In genomic region chr2:110876167-110876999, GRCh38 we compare ENCODE assay signal across 2 cellular contexts.
TF ChIP-seq lines count a peak whose summit lies in the region.

No MANE protein-coding gene starts in this region.

TF ChIP-seq in GM23338, 12 proteins besides CTCF, POLR2A, EP300 and RAD21 (continued from another document):
- TF ChIP-seq, protein P1, sequence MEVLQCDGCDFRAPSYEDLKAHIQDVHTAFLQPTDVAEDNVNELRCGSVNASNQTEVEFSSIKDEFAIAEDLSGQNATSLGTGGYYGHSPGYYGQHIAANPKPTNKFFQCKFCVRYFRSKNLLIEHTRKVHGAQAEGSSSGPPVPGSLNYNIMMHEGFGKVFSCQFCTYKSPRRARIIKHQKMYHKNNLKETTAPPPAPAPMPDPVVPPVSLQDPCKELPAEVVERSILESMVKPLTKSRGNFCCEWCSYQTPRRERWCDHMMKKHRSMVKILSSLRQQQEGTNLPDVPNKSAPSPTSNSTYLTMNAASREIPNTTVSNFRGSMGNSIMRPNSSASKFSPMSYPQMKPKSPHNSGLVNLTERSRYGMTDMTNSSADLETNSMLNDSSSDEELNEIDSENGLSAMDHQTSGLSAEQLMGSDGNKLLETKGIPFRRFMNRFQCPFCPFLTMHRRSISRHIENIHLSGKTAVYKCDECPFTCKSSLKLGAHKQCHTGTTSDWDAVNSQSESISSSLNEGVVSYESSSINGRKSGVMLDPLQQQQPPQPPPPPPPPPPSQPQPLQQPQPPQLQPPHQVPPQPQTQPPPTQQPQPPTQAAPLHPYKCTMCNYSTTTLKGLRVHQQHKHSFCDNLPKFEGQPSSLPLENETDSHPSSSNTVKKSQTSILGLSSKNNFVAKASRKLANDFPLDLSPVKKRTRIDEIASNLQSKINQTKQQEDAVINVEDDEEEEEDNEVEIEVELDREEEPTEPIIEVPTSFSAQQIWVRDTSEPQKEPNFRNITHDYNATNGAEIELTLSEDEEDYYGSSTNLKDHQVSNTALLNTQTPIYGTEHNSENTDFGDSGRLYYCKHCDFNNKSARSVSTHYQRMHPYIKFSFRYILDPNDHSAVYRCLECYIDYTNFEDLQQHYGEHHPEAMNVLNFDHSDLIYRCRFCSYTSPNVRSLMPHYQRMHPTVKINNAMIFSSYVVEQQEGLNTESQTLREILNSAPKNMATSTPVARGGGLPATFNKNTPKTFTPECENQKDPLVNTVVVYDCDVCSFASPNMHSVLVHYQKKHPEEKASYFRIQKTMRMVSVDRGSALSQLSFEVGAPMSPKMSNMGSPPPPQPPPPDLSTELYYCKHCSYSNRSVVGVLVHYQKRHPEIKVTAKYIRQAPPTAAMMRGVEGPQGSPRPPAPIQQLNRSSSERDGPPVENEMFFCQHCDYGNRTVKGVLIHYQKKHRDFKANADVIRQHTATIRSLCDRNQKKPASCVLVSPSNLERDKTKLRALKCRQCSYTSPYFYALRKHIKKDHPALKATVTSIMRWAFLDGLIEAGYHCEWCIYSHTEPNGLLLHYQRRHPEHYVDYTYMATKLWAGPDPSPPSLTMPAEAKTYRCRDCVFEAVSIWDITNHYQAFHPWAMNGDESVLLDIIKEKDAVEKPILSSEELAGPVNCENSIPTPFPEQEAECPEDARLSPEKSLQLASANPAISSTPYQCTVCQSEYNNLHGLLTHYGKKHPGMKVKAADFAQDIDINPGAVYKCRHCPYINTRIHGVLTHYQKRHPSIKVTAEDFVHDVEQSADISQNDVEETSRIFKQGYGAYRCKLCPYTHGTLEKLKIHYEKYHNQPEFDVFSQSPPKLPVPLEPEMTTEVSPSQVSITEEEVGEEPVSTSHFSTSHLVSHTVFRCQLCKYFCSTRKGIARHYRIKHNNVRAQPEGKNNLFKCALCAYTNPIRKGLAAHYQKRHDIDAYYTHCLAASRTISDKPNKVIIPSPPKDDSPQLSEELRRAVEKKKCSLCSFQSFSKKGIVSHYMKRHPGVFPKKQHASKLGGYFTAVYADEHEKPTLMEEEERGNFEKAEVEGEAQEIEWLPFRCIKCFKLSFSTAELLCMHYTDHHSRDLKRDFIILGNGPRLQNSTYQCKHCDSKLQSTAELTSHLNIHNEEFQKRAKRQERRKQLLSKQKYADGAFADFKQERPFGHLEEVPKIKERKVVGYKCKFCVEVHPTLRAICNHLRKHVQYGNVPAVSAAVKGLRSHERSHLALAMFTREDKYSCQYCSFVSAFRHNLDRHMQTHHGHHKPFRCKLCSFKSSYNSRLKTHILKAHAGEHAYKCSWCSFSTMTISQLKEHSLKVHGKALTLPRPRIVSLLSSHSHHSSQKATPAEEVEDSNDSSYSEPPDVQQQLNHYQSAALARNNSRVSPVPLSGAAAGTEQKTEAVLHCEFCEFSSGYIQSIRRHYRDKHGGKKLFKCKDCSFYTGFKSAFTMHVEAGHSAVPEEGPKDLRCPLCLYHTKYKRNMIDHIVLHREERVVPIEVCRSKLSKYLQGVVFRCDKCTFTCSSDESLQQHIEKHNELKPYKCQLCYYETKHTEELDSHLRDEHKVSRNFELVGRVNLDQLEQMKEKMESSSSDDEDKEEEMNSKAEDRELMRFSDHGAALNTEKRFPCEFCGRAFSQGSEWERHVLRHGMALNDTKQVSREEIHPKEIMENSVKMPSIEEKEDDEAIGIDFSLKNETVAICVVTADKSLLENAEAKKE (CRISPR knock-in tag; IDR thresholded peaks at IDR 0.05), result no peak
- no peak for TF ChIP-seq CREB1 (CRISPR knock-in tag; IDR thresholded peaks at IDR 0.05; ENCODE audit: low read depth)

TF ChIP-seq in WTC11, 78 proteins besides CTCF, POLR2A, EP300 and RAD21 (continued from another document):
- TF ChIP-seq, protein P2, sequence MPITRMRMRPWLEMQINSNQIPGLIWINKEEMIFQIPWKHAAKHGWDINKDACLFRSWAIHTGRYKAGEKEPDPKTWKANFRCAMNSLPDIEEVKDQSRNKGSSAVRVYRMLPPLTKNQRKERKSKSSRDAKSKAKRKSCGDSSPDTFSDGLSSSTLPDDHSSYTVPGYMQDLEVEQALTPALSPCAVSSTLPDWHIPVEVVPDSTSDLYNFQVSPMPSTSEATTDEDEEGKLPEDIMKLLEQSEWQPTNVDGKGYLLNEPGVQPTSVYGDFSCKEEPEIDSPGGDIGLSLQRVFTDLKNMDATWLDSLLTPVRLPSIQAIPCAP (CRISPR knock-in tag; IDR thresholded peaks at IDR 0.05), result no peak
- TF ChIP-seq USF1 (CRISPR knock-in tag; IDR thresholded peaks at IDR 0.05), result no peak
- TF ChIP-seq, protein P3, sequence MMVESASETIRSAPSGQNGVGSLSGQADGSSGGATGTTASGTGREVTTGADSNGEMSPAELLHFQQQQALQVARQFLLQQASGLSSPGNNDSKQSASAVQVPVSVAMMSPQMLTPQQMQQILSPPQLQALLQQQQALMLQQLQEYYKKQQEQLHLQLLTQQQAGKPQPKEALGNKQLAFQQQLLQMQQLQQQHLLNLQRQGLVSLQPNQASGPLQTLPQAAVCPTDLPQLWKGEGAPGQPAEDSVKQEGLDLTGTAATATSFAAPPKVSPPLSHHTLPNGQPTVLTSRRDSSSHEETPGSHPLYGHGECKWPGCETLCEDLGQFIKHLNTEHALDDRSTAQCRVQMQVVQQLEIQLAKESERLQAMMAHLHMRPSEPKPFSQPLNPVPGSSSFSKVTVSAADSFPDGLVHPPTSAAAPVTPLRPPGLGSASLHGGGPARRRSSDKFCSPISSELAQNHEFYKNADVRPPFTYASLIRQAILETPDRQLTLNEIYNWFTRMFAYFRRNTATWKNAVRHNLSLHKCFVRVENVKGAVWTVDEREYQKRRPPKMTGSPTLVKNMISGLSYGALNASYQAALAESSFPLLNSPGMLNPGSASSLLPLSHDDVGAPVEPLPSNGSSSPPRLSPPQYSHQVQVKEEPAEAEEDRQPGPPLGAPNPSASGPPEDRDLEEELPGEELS (CRISPR knock-in tag; IDR thresholded peaks at IDR 0.05), result no peak
- no peak for TF ChIP-seq NFYB (CRISPR knock-in tag; conservative IDR thresholded peaks at IDR 0.05; ENCODE audit: low read depth)
- TF ChIP-seq SMAD3 (CRISPR knock-in tag; IDR thresholded peaks at IDR 0.05; ENCODE audit: borderline replicate concordance), result no peak
- no peak for TF ChIP-seq NR3C1 (CRISPR knock-in tag; conservative IDR thresholded peaks at IDR 0.05; ENCODE audit: low read depth)
- TF ChIP-seq ZBTB21 (CRISPR knock-in tag; IDR thresholded peaks at IDR 0.05; ENCODE audit: borderline replicate concordance), result no peak
- no peak for TF ChIP-seq JAZF1 (CRISPR knock-in tag; IDR thresholded peaks at IDR 0.05)
- no peak for TF ChIP-seq ARID4B (CRISPR knock-in tag; IDR thresholded peaks at IDR 0.05; ENCODE audit: borderline replicate concordance)
- TF ChIP-seq ZNF416 (CRISPR knock-in tag; IDR thresholded peaks at IDR 0.05), result no peak
- TF ChIP-seq, protein P4, sequence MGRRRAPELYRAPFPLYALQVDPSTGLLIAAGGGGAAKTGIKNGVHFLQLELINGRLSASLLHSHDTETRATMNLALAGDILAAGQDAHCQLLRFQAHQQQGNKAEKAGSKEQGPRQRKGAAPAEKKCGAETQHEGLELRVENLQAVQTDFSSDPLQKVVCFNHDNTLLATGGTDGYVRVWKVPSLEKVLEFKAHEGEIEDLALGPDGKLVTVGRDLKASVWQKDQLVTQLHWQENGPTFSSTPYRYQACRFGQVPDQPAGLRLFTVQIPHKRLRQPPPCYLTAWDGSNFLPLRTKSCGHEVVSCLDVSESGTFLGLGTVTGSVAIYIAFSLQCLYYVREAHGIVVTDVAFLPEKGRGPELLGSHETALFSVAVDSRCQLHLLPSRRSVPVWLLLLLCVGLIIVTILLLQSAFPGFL (CRISPR knock-in tag; IDR thresholded peaks at IDR 0.05; ENCODE audit: borderline replicate concordance), result no peak
- no peak for TF ChIP-seq MLX (CRISPR knock-in tag; IDR thresholded peaks at IDR 0.05)
- TF ChIP-seq CREM (CRISPR knock-in tag; IDR thresholded peaks at IDR 0.05), result no peak
